ENCODE assay signal across 1 cellular context in genomic region chr2:6082619-6083018, GRCh38.
TF ChIP-seq lines count a peak whose summit lies in the region.

No MANE protein-coding gene starts in this region.

TF ChIP-seq in GM23338, 12 proteins besides CTCF, POLR2A, EP300 and RAD21 (continued from another document):
- TF ChIP-seq ZNF462 (CRISPR knock-in tag; IDR thresholded peaks at IDR 0.05) = no peak
TF ChIP-seq in GM23338: peak in this region for 0.
